ENCODE assay signal across 20 cellular contexts in the genomic region with DNA sequence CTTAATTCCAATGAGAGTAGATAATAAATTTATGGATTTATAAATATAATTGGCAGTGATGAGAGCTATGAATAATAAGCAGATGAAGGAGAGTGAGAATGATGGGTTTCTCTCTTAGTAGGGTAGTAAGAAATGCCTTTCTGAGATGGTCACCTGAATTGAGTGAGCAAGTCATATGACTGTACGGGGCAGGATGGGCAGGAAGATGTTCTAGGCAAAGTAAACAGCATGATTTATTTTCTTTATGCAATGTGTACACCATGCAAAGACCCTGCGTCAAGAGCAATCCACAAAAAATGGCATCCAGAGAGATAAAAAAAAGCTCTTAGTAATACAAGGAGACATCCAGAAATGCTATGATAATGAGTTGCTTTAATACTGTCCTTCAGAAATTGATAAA.
"Had no signal": no experiment of that assay in that cellular context is flagged by ENCODE, and none has a peak within 500 bp of the region (broad histone marks: within the 10 kb centered on the region; RNA-seq: fewer than 3 reads in every experiment).

No MANE protein-coding gene starts in this region.

- H3K4me2 ChIP-seq: hepatocyte, smooth muscle cell had no signal

- FAIRE-seq: endothelial cell of umbilical vein, urothelium cell line had no signal

- H3K27me3 Mint-ChIP-seq: naive B cell, progenitor cell of endocrine pancreas had no signal

- H3K4me3 Mint-ChIP-seq: endodermal cell, naive B cell, nephron, type B pancreatic cell had no signal

- H3K27ac Mint-ChIP-seq: endodermal cell, naive B cell, nephron, progenitor cell of endocrine pancreas, type B pancreatic cell had no signal

- ATAC-seq: left colon, pancreas, right cardiac atrium had no signal

- DNase-seq: effector CD4-positive, alpha-beta T cell; endodermal cell; foreskin melanocyte; head of caudate nucleus; left colon; mesendoderm; naive B cell; occipital lobe; pancreas; right cardiac atrium; stimulated activated CD4-positive, alpha-beta T cell treated with anti-CD3 and anti-CD28 coated beads, Interleukin-2, amount 100 ng/mL, for 48 hours; stimulated activated naive CD4-positive, alpha-beta T cell treated with Interleukin-2 at 50 U/mL for 16 hours; thyroid gland had no signal

- H3K36me3 ChIP-seq: pancreas, thyroid gland had no signal

- H3K36me3 Mint-ChIP-seq: naive B cell, type B pancreatic cell had no signal

- H3K27me3 ChIP-seq: hepatocyte, pancreas, thyroid gland had no signal

- H3K9me3 ChIP-seq: pancreas, thyroid gland had no signal

- H3K9me3 Mint-ChIP-seq: naive B cell, nephron, type B pancreatic cell had no signal

- H3K4me1 Mint-ChIP-seq: naive B cell had no signal

- H3K4me1 ChIP-seq: pancreas, thyroid gland had no signal

- H3K27ac ChIP-seq: hepatocyte, pancreas, thyroid gland had no signal

- H3K4me3 ChIP-seq: hepatocyte, pancreas, smooth muscle cell, thyroid gland had no signal
